ENCODE assay signal across 8 cellular contexts in the genomic region with DNA sequence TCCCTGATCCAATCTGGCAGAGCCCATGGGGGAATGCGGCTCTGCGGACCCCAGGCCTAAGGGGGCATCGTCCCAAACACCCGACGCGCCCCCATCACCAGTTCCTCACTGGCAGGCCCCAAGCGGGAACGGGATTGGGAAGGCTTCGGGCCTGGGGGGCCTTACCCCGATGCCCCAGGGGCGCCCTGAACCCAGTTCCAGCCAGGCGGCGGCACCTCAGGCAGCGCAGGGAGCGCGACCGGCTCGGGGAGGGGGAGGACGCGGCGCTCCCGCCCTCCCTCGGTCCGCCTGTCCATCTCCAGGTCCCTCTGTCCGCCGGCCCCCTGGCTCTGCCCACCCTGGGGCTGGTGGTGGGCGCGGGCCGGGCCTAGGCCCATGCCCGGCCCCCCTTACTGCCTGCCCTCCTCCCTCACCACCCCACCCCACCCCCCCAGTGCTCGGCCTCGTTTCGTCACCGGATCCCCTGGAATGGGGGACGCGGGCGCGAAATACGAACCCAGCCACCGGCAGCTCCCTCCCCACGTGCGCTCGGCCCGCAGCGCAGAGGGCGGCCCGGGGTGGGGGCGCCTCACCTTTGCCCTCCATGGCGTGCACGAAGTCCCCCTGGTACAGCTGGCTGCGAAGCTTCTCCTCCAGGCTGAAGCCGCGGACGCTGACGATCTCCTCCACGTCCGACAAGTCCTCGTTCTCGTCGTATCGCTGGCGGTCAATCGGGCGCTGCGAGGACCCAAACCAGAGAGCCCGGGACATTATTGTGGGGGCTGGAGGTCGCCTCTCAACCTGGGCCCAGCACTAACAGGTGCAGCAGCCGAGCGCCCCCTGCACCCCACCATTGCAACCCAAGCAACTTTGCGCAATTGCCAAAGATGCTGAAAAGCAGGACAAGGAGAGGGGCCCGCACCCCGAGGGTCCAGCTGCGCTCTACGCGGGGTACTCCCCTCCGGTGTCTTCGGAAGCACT. TPM values are rescaled to one million over a fixed set of nuclear protein-coding genes. Genes with fewer than 3 reads are reported as not detected.
DNase-seq lines count a peak whose midpoint lies in the region; ATAC-seq and TF ChIP-seq lines count a peak whose summit lies in the region.

No MANE protein-coding gene starts in this region.

- peak overlapping the region in 1 of 2 experiments; percentile 98 for H3K23ac ChIP-seq in mesenchymal stem cell (ENCODE audit: low read length in 2 of 2)

- peak overlapping the region; percentile 95 for H3K9ac ChIP-seq in mesenchymal stem cell (ENCODE audit: low read length)

- H2BK12ac ChIP-seq in mesenchymal stem cell (ENCODE audit: low read length in 2 of 2): peak overlapping the region; percentile 53 to 95

- peak overlapping the region; percentile 100 for H4K8ac ChIP-seq in mesenchymal stem cell (ENCODE audit: low read length)

- H3K9me3 ChIP-seq in RWPE2 (ENCODE audit: severe bottlenecking) (no peaks in the 10 kb centered on the region), mesenchymal stem cell (ENCODE audit: control insufficient read depth, low read length) (no peaks in the 10 kb centered on the region), upper lobe of left lung (no peaks in the 10 kb centered on the region)

- no peak for TF ChIP-seq POLR2A in upper lobe of left lung (IDR thresholded peaks at IDR 0.05)

- H2BK120ac ChIP-seq in mesenchymal stem cell (ENCODE audit: low read depth, low read length): peak overlapping the region; percentile 93

- peaks cover 7% of the 10 kb centered on the region for H3K79me1 ChIP-seq in mesenchymal stem cell (replicated peaks; ENCODE audit: low read length, poor library complexity, severe bottlenecking)

- H2AK5ac ChIP-seq in mesenchymal stem cell (ENCODE audit: low read length, severe bottlenecking): peak overlapping the region; percentile 87

- no peaks in the 10 kb centered on the region for H3K27me3 ChIP-seq in RWPE2 (ENCODE audit: insufficient read depth, poor library complexity, severe bottlenecking)
- H3K27me3 ChIP-seq in dorsolateral prefrontal cortex: no peaks in the 10 kb centered on the region
- no peaks in the 10 kb centered on the region for H3K27me3 ChIP-seq in mesenchymal stem cell (ENCODE audit: control insufficient read depth in 1 of 2, insufficient read depth in 1 of 2, low read length in 2 of 2)
- no peaks in the 10 kb centered on the region for H3K27me3 ChIP-seq in upper lobe of left lung

- H3K18ac ChIP-seq in mesenchymal stem cell (ENCODE audit: low read depth in 1 of 2, low read length in 2 of 2): peak overlapping the region; percentile 92 to 95

- peak overlapping the region; percentile 79 to 81 for H3K4ac ChIP-seq in mesenchymal stem cell (ENCODE audit: low read depth in 1 of 2, low read length in 2 of 2)

- TF ChIP-seq CTCF in RWPE2 (IDR thresholded peaks at IDR 0.05; ENCODE audit: poor library complexity, severe bottlenecking) (no peak), dorsolateral prefrontal cortex (IDR thresholded peaks at IDR 0.05 in 54 of 56, conservative IDR thresholded peaks at IDR 0.05 in 2 of 56; ENCODE audit: low read depth in 1 of 56, partially characterized antibody in 56 of 56) (peak in 1 of 56 donors; percentile 9), upper lobe of left lung (IDR thresholded peaks at IDR 0.05) (no peak)

- no peak overlapping the region for H2BK5ac ChIP-seq in mesenchymal stem cell (ENCODE audit: low read depth, low read length, poor library complexity, severe bottlenecking)

- peaks cover 25% of the 10 kb centered on the region for H3K4me1 ChIP-seq in RWPE2 (ENCODE audit: insufficient read depth, poor library complexity, severe bottlenecking)
- H3K4me1 ChIP-seq in mesenchymal stem cell (ENCODE audit: control insufficient read depth, insufficient read depth, low read depth, low read length): peaks cover 38% of the 10 kb centered on the region
- peaks cover 21 to 52% (median 46%) of the 10 kb centered on the region in 4 donors for H3K4me1 ChIP-seq in upper lobe of left lung

- peaks cover 10% of the 10 kb centered on the region for H3K36me3 ChIP-seq in RWPE2 (ENCODE audit: low read depth)
- H3K36me3 ChIP-seq in mesenchymal stem cell (ENCODE audit: control insufficient read depth in 1 of 2, insufficient read depth in 2 of 2, low read depth in 1 of 2, low read length in 2 of 2): peaks cover 11 to 20% of the 10 kb centered on the region in 2 experiments
- peaks cover 0 to 14% (median 4%) of the 10 kb centered on the region in 4 donors for H3K36me3 ChIP-seq in upper lobe of left lung

- H3K4me2 ChIP-seq in mesenchymal stem cell (ENCODE audit: low read length, poor library complexity, severe bottlenecking): peak overlapping the region; percentile 96

- H3K4me3 ChIP-seq in RWPE2 (ENCODE audit: severe bottlenecking): peak overlapping the region; percentile 65
- peak overlapping the region; percentile 42 to 90 (median 75) for H3K4me3 ChIP-seq in dorsolateral prefrontal cortex
- peak overlapping the region; percentile 48 to 89 for H3K4me3 ChIP-seq in mesenchymal stem cell (ENCODE audit: insufficient read depth in 1 of 2, low read depth in 1 of 2, low read length in 2 of 2)
- H3K4me3 ChIP-seq in upper lobe of left lung: peak overlapping the region; percentile 52 to 78 (median 66)

- WGBS in mesenchymal stem cell: 5% methylated on average over 61 of the region's 77 CpGs
- WGBS in upper lobe of left lung, 2 donors: 50% methylated on average over 49 of the region's 77 CpGs; no CpG with 5 or more reads in 1 of the 2 donors

- peak; percentile 53 for DNase-seq in EL
- no peak for DNase-seq in RWPE2 (ENCODE audit: low spot score)
- peak in 6 of 10 donors; percentile 16 to 56 (median 46) for DNase-seq in dorsolateral prefrontal cortex
- DNase-seq in mesenchymal stem cell: peak; percentile 50
- peak in 1 of 2 donors; percentile 82 for DNase-seq in upper lobe of left lung
- DNase-seq in NCI-H146 (lab: John Stamatoyannopoulos, UW): no peak
- DNase-seq in COR-L47 (lab: John Stamatoyannopoulos, UW): no peak

- no peak for ATAC-seq in RWPE2 (ENCODE audit: low read depth)
- ATAC-seq in upper lobe of left lung (ENCODE audit: low FRiP score in 2 of 2): peak in 1 of 2 donors; percentile 16
- ATAC-seq in GM19455 (IDR thresholded peaks at IDR 0.05; ENCODE audit: unreplicated experiment): no peak

- H3K14ac ChIP-seq in mesenchymal stem cell (ENCODE audit: low read length in 2 of 2): peak overlapping the region; percentile 36 to 90

- intact Hi-C loops in dorsolateral prefrontal cortex (cut with DNase I): loop anchor here (5.0 kb wide), 3 partner anchors 41 to 76 kb away; no protein-coding TSS in a partner anchor

- H4K91ac ChIP-seq in mesenchymal stem cell (ENCODE audit: low read length): peak overlapping the region; percentile 90

- peak overlapping the region; percentile 72 for H2AFZ ChIP-seq in mesenchymal stem cell (ENCODE audit: low read depth, low read length)

- H3K27ac ChIP-seq in RWPE2 (ENCODE audit: poor library complexity, severe bottlenecking) (peak overlapping the region; percentile 74), dorsolateral prefrontal cortex (peak overlapping the region; percentile 48 to 97 (median 93)), mesenchymal stem cell (ENCODE audit: low read length, poor library complexity, severe bottlenecking) (peak overlapping the region; percentile 85), upper lobe of left lung (peak overlapping the region; percentile 77 to 91 (median 87))

- TF ChIP-seq EP300 in upper lobe of left lung (IDR thresholded peaks at IDR 0.05): no peak

- peak overlapping the region; percentile 99 for H2BK15ac ChIP-seq in mesenchymal stem cell (ENCODE audit: low read depth, poor library complexity, severe bottlenecking)

RNA-seq across cellular contexts. Expression of a gene that starts 2.3 kb away (rescaled TPM):
- total RNA-seq in dorsolateral prefrontal cortex (10 to 100 TPM; 32.1 to 60.8 (median 45.3) TPM), upper lobe of left lung (10 to 100 TPM; 29.5 to 81.7 (median 34.2) TPM)
- polyA plus RNA-seq in mesenchymal stem cell (2013, experiment 1 of 2): 15.0 TPM
- polyA plus RNA-seq in mesenchymal stem cell (2013, experiment 2 of 2): 13.5 TPM

RNA-seq across cellular contexts. Expression of a gene that starts 47.8 kb away (rescaled TPM):
- total RNA-seq in dorsolateral prefrontal cortex: 1 to 10 TPM; 1.9 to 9.7 (median 4.6) TPM
- polyA plus RNA-seq in mesenchymal stem cell (2013, experiment 1 of 2): 31.8 TPM
- 32.0 TPM for polyA plus RNA-seq in mesenchymal stem cell (2013, experiment 2 of 2)
- total RNA-seq in upper lobe of left lung: 10 to 100 TPM in 5 of 6 donors, 1 to 10 TPM in 1; 7.3 to 48.2 (median 34.3) TPM

Comparison
In these comparisons a context has a peak if more than half of its experiments do, and no peak if none do; other contexts are left out.
1. DNase-seq: peak in EL (single experiment), dorsolateral prefrontal cortex (6 of 10) and mesenchymal stem cell (single experiment); none in RWPE2 (single experiment), NCI-H146 (single experiment) and COR-L47 (single experiment).
2. Peak in every context shown above with its lines, with median percentiles within 50 percentile points of each other: H3K27ac ChIP-seq and H3K4me3 ChIP-seq.